ENCODE assay signal across 8 cellular contexts in the genomic region with DNA sequence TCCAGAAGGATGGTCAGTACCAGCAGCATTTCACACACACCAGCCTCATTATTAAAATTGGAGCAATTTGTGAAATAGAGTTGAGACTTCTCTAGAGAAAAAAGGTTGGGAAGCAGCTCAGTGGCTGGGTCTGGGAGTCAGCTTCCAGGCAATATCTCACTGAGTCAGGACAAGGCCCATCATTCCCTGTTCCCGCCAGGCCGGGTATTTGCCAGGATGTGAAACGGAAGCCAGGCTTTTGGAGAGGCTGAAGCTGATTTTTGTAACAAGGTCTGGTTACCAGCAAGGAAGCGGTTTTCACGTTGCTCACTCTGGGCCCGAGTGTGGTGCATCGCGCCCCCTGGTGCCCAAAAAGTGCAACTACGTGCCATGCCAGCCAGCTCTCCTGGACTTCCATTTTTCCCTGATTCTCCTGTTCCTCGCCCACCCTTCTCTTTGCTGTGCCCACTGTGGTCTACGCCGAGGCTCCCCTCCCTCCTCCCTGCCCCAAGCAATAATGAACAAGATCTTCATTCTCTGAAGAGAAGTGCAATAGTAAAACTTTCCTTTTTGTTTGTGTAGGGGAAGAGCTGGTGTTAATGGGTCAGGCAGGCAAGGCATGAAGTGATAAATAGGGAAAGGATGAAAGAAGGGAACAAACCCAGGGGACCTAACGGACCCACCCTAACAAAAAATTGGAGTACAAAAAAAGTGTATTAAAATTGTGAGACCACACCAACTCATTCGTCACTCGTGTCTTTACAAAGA.
DNase-seq lines count a peak whose midpoint lies in the region; ATAC-seq, FAIRE-seq and TF ChIP-seq lines count a peak whose summit lies in the region.

No MANE protein-coding gene starts in this region.

- no peaks in the 10 kb centered on the region for H3K36me3 Mint-ChIP-seq in naive thymus-derived CD4-positive, alpha-beta T cell

- H3K4me3 ChIP-seq in AG10803 (ENCODE audit: low read length) (0 out of 2 replicates have a peak overlapping the region, but pooled peaks have one; percentile 6), esophagus muscularis mucosa (peak overlapping the region in 3 of 4 donors; percentile 13 to 65 (median 27))
- no peak overlapping the region for H3K4me3 ChIP-seq in naive thymus-derived CD4-positive, alpha-beta T cell (ENCODE audit: low read length)

- POLR2A ChIA-PET in naive thymus-derived CD4-positive, alpha-beta T cell (lab: Charles Lee), result interaction anchor here (0.6 to 1.3 kb wide), 3 partner anchors 16 to 435 kb away, joined by 3 read pairs; no protein-coding TSS in a partner anchor

- no peak for TF ChIP-seq POLR2A in esophagus muscularis mucosa (IDR thresholded peaks at IDR 0.05; ENCODE audit: low read depth)

- intact Hi-C loops in esophagus muscularis mucosa (cut with DNase I), result loop anchor here (2.0 kb wide), 1 partner anchor 309 kb away; no protein-coding TSS in a partner anchor
- intact Hi-C loops in naive thymus-derived CD4-positive, alpha-beta T cell (cut with micrococcal nuclease), result loop anchor here (1.0 to 5.0 kb wide), 4 partner anchors 310 to 507 kb away; no protein-coding TSS in a partner anchor

- H3K27ac ChIP-seq in esophagus muscularis mucosa (replicated peaks in 1 of 4), result peak overlapping the region; percentile 52 to 84 (median 76)
- H3K27ac ChIP-seq in naive thymus-derived CD4-positive, alpha-beta T cell (ENCODE audit: low read depth, low read length), result no peak overlapping the region

- WGBS in esophagus muscularis mucosa, result 12% methylated on average over 15 of the region's 15 CpGs

- peak; percentile 83 for TF ChIP-seq EP300 in esophagus muscularis mucosa (IDR thresholded peaks at IDR 0.05)

- peaks cover 9 to 27% (median 23%) of the 10 kb centered on the region in 7 donors for H3K4me1 Mint-ChIP-seq in naive thymus-derived CD4-positive, alpha-beta T cell

- peak overlapping the region; percentile 22 to 87 (median 79) for H3K4me3 Mint-ChIP-seq in naive thymus-derived CD4-positive, alpha-beta T cell

- peak; percentile 90 for DNase-seq in AG10803 (ENCODE audit: low read depth)
- DNase-seq in GM19239 (ENCODE audit: insufficient read length, low spot score), result peak; percentile 52
- peak; percentile 49 for DNase-seq in HuH-7.5 (ENCODE audit: low spot score)
- peak; percentile 86 for DNase-seq in OCI-M1 (lab: John Stamatoyannopoulos, UW)
- peak; percentile 63 for DNase-seq in activated T-cell treated with anti-CD3 and anti-CD28 coated beads for 48 hours (ENCODE audit: low read depth)
- DNase-seq in esophagus muscularis mucosa (ENCODE audit: extremely low spot score), result peak; percentile 96
- peak; percentile 46 to 76 (median 65) for DNase-seq in naive thymus-derived CD4-positive, alpha-beta T cell
- peak; percentile 34 to 41 for DNase-seq in stimulated activated CD8-positive, alpha-beta memory T cell treated with anti-CD3 and anti-CD28 coated beads, Interleukin-7, amount 100 ng/mL, for 4 hours (ENCODE audit: low read depth in 2 of 2)

- H3K9me3 Mint-ChIP-seq in naive thymus-derived CD4-positive, alpha-beta T cell, result peaks cover 0 to 3% (median 0%) of the 10 kb centered on the region in 11 donors

- CTCF ChIA-PET in naive thymus-derived CD4-positive, alpha-beta T cell (lab: Charles Lee), result interaction anchor here (0.5 to 5.7 kb wide), 18 partner anchors 11 to 437 kb away, joined by 3 to 96 read pairs (median 4); a partner anchor contains a TSS

- H3K9me3 ChIP-seq in esophagus muscularis mucosa, result no peaks in the 10 kb centered on the region
- no peaks in the 10 kb centered on the region for H3K9me3 ChIP-seq in naive thymus-derived CD4-positive, alpha-beta T cell (ENCODE audit: control insufficient read depth in 2 of 3, low read length in 3 of 3)

- peaks cover 27 to 62% (median 54%) of the 10 kb centered on the region in 5 donors for H3K27me3 Mint-ChIP-seq in naive thymus-derived CD4-positive, alpha-beta T cell

- peak; percentile 85 for ATAC-seq in naive thymus-derived CD4-positive, alpha-beta T cell

- TF ChIP-seq CTCF in AG10803 (conservative IDR thresholded peaks at IDR 0.05; ENCODE audit: low read length) (peak; percentile 95), esophagus muscularis mucosa (IDR thresholded peaks at IDR 0.05) (peak in 2 of 3 experiments; percentile 96 to 99)

- peaks cover 18 to 32% (median 28%) of the 10 kb centered on the region in 4 donors for H3K4me1 ChIP-seq in esophagus muscularis mucosa
- H3K4me1 ChIP-seq in naive thymus-derived CD4-positive, alpha-beta T cell (ENCODE audit: control insufficient read depth in 2 of 2, insufficient read depth in 2 of 2, low read length in 2 of 2), result peaks cover 11 to 12% of the 10 kb centered on the region in 2 donors

- peak overlapping the region in 1 of 9 donors; percentile 7 for H3K27ac Mint-ChIP-seq in naive thymus-derived CD4-positive, alpha-beta T cell

- FAIRE-seq in GM19239 (lab: Jason Lieb, UNC), result peak; percentile 53

- no peaks in the 10 kb centered on the region for H3K27me3 ChIP-seq in esophagus muscularis mucosa
- H3K27me3 ChIP-seq in naive thymus-derived CD4-positive, alpha-beta T cell (ENCODE audit: control insufficient read depth in 2 of 2, insufficient read depth in 2 of 2, low read length in 2 of 2), result peaks cover 0 to 7% of the 10 kb centered on the region in 2 donors

- H3K36me3 ChIP-seq in esophagus muscularis mucosa, result no peaks in the 10 kb centered on the region
- no peaks in the 10 kb centered on the region for H3K36me3 ChIP-seq in naive thymus-derived CD4-positive, alpha-beta T cell (ENCODE audit: control insufficient read depth in 2 of 3, insufficient read depth in 3 of 3, low read length in 3 of 3)

Comparison
In these comparisons a context has a peak if more than half of its experiments do, and no peak if none do; other contexts are left out.
1. DNase-seq: peak in every context shown above with its lines; median percentile 96 in esophagus muscularis mucosa; 90 in AG10803; 86 in OCI-M1; 65 in naive thymus-derived CD4-positive, alpha-beta T cell; 63 in activated T-cell treated with anti-CD3 and anti-CD28 coated beads for 48 hours; 52 in GM19239; 49 in HuH-7.5; 38 in stimulated activated CD8-positive, alpha-beta memory T cell treated with anti-CD3 and anti-CD28 coated beads, Interleukin-7, amount 100 ng/mL, for 4 hours.